ENCODE assay signal across 8 cellular contexts in the genomic region with DNA sequence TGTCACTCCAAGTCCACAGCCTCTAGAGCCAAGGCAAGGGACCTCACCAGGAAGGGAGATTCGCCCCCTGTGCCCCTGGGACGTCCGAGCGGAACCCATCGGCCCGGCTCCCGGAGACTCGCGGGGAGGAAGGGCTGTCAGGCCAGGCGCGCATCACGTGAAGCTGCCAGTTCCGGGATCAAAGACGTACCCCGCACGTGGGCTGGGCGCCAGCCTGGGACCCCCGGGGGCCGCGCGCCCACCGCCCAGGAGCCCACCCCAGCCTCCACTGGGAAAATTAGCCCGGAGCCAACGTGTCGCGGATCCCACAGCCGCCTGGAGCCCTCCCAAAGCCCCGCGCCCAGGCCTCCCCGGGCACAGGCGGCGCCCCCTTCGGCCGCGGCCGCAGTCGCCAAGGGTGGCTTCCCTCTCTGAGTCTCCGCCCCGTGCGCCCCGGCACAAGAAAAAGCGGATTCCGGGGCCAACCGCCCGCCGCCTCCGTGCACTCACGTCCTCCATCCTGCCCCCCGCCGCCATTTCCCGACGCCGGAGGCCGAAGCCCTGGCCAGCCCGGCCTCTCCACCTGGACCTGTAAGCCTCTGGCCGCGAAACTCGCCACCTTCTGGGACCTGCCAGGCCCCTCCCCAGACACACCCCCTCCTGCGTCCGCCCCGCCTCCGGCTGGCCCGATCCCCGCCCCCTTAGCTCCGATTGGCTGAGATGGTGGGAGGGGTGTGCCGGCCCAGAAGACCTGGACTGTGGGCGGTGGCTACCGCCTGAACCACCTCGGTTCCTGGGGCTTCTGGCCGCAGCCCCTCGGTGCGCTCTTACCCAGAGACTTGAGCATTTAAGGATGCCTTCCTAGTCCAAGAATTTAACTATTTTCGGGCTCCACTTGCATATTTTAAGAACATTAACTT. TPM values are rescaled to one million over a fixed set of nuclear protein-coding genes. Genes with fewer than 3 reads are reported as not detected.
A peak's percentile ranks its signal among the peaks of the same experiment; 100 is the strongest.
DNase-seq lines count a peak whose midpoint lies in the region; ATAC-seq and TF ChIP-seq lines count a peak whose summit lies in the region.

Gene TMEM192, minus strand, starts transcription at position 603 of the 899 bp plus-strand sequence. Its CDS starts 87 bp downstream, at position 516.

- ATAC-seq in GM21576 (IDR thresholded peaks at IDR 0.05; ENCODE audit: unreplicated experiment) = peak; percentile 97
- peak; percentile 100 for ATAC-seq in esophagus mucosa

- no peaks in the 10 kb centered on the region for H3K27me3 ChIP-seq in muscle layer of duodenum (ENCODE audit: low read depth, low read length)

- DNase-seq in DMS53 (lab: John Stamatoyannopoulos, UW) = peak; percentile 92
- DNase-seq in OCI-M2 (lab: John Stamatoyannopoulos, UW; ENCODE audit: unreplicated experiment) = peak; percentile 22
- peak; percentile 94 to 95 for DNase-seq in activated T-cell treated with anti-CD3 and anti-CD28 coated beads, Interleukin-2, amount 50 U/mL, for 48 hours
- peak; percentile 83 to 84 for DNase-seq in stimulated activated CD8-positive, alpha-beta memory T cell treated with anti-CD3 and anti-CD28 coated beads, Interleukin-7, amount 100 ng/mL, for 4 hours (ENCODE audit: low read depth in 2 of 2)

- no peaks in the 10 kb centered on the region for H3K4me1 ChIP-seq in muscle layer of duodenum (ENCODE audit: control insufficient read depth in 1 of 2, insufficient read depth in 2 of 2, low read length in 2 of 2)

- no peak for TF ChIP-seq RAD21 in Ishikawa (IDR thresholded peaks at IDR 0.05; ENCODE audit: low read depth)

- no peak for TF ChIP-seq EP300 in Ishikawa (IDR thresholded peaks at IDR 0.05; ENCODE audit: borderline replicate concordance)

- peak within 1 kb of the TSS; percentile 89 for H3K4me3 ChIP-seq in muscle layer of duodenum (ENCODE audit: low read depth in 1 of 2, low read length in 2 of 2)

- H3K27ac ChIP-seq in muscle layer of duodenum (ENCODE audit: low read length) = peak within 1 kb of the TSS; percentile 67

- no peaks in the 10 kb centered on the region for H3K36me3 ChIP-seq in muscle layer of duodenum (ENCODE audit: control insufficient read depth in 1 of 2, insufficient read depth in 2 of 2, low read length in 2 of 2)

- no peaks in the 10 kb centered on the region for H3K9me3 ChIP-seq in muscle layer of duodenum (ENCODE audit: control insufficient read depth in 1 of 2, low read length in 2 of 2)

TF ChIP-seq in Ishikawa, 13 proteins besides CTCF, POLR2A, EP300 and RAD21:
- TF ChIP-seq CEBPB (IDR thresholded peaks at IDR 0.05) (no peak), TEAD4 (IDR thresholded peaks at IDR 0.05) (peak; percentile 26; the same call in 1 of the 2 replicates), FOXM1 (IDR thresholded peaks at IDR 0.05; ENCODE audit: borderline replicate concordance, low read depth) (no peak), TCF12 (IDR thresholded peaks at IDR 0.05; ENCODE audit: low read depth) (0 out of 2 replicates have a peak, but pooled peaks have one; percentile 7), ZBTB7A (IDR thresholded peaks at IDR 0.05; ENCODE audit: low read depth) (peak; percentile 89; the same call in 1 of the 2 replicates), TAF1 (IDR thresholded peaks at IDR 0.05; ENCODE audit: low read depth) (peak; percentile 89), YY1 (IDR thresholded peaks at IDR 0.05; ENCODE audit: low read depth) (peak; percentile 84)
- TF ChIP-seq, protein P1, sequence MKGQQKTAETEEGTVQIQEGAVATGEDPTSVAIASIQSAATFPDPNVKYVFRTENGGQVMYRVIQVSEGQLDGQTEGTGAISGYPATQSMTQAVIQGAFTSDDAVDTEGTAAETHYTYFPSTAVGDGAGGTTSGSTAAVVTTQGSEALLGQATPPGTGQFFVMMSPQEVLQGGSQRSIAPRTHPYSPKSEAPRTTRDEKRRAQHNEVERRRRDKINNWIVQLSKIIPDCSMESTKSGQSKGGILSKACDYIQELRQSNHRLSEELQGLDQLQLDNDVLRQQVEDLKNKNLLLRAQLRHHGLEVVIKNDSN (IDR thresholded peaks at IDR 0.05) = peak; percentile 99
- TF ChIP-seq, protein P2, sequence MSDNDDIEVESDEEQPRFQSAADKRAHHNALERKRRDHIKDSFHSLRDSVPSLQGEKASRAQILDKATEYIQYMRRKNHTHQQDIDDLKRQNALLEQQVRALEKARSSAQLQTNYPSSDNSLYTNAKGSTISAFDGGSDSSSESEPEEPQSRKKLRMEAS (IDR thresholded peaks at IDR 0.05) = peak; percentile 93

RNA-seq across cellular contexts. Expression of gene TMEM192, which starts in this region (rescaled TPM):
- total RNA-seq in esophagus mucosa = 6.4 TPM

Comparison
In these comparisons a context has a peak if more than half of its experiments do, and no peak if none do; other contexts are left out.
1. Peak in every context shown above with its lines: DNase-seq, ATAC-seq, H3K4me3 ChIP-seq and H3K27ac ChIP-seq.
2. DNase-seq: peak in every context shown above with its lines; median percentile 94 in activated T-cell treated with anti-CD3 and anti-CD28 coated beads, Interleukin-2, amount 50 U/mL, for 48 hours; 92 in DMS53; 84 in stimulated activated CD8-positive, alpha-beta memory T cell treated with anti-CD3 and anti-CD28 coated beads, Interleukin-7, amount 100 ng/mL, for 4 hours; 22 in OCI-M2.